ENCODE assay signal across 8 cellular contexts in the genomic region with DNA sequence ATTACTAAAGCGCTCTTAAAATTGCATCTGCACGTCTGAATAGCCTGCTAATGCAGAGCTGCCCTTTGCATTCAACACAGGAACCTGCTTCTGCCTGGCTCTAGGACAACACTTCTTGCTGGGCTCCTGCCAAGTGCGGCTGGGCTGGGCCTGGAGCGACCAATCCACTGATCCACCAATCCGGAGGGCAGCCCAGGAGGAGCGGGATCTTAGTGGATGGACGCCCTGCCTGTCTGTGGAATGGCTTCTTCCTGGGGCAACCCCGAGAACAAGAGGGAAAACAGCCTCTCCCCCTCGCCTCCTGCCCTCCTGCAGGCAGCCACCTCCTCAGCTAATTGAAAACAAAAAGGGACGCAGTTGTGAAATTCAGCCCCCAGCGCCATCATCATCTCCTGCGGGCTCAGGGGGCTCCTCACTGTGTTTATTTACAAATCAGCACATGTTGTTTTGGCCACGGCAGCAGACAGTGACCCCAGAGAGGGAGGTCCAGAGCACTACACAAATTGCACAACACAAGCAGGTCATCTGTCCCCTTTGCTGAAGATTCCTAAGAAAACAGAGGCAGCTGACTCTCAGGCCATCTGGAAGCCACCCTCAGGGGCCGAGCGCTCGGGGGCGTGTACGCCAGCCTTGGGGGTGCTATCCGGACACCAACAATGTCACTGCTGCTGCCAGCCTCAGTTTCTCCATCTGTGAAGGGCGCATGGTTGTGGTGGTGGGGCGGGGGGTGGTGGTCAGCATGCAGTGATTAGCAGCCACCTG. TPM values are rescaled to one million over a fixed set of nuclear protein-coding genes. Genes with fewer than 3 reads are reported as not detected.
DNase-seq lines count a peak whose midpoint lies in the region; ATAC-seq, FAIRE-seq and TF ChIP-seq lines count a peak whose summit lies in the region.

No MANE protein-coding gene starts in this region.

- TF ChIP-seq POLR2A in GM12878 (IDR thresholded peaks at IDR 0.05; ENCODE audit: low read depth, low read length): no peak

- H4K20me1 ChIP-seq in GM12878 (ENCODE audit: control insufficient read depth, insufficient read depth): no peaks in the 10 kb centered on the region

- 33% methylated on average over 21 of the region's 21 CpGs for WGBS in GM12878 (ENCODE audit: insufficient coverage, insufficient replicate concordance, low lambda C conversion rate, missing lambda C conversion rate)
- WGBS in pancreas, 2 donors: 30% methylated on average over 21 of the region's 21 CpGs

- no peak overlapping the region for H3K4me3 Mint-ChIP-seq in CD8-positive, alpha-beta memory T cell
- H3K4me3 Mint-ChIP-seq in activated T-helper 17 cell treated with anti-CD3 and anti-CD28 coated beads, Interleukin-2, amount 50 U/mL, for 72 hours: no peak overlapping the region

- CTCF ChIA-PET in GM12878 (lab: Yijun Ruan, JAX): interaction anchor here (1.4 kb wide), 1 partner anchor 59 kb away, joined by 3 read pairs; no protein-coding TSS in a partner anchor
- CTCF ChIA-PET in CD8-positive, alpha-beta memory T cell (lab: Charles Lee): no interaction called here

- in situ Hi-C loops in GM12878 (cut with MboI): no loop called here

- SMC1A ChIA-PET in GM12878 (lab: Charles Lee; ENCODE audit: uncharacterized antibody, unreplicated experiment): no interaction called here

- H3K4me1 Mint-ChIP-seq in CD8-positive, alpha-beta memory T cell: peaks cover 0 to 7% (median 0%) of the 10 kb centered on the region in 3 donors
- H3K4me1 Mint-ChIP-seq in activated T-helper 17 cell treated with anti-CD3 and anti-CD28 coated beads, Interleukin-2, amount 50 U/mL, for 72 hours: no peaks in the 10 kb centered on the region

- no TSS peak for BruUV-seq in GM12878 (replicated peaks; lab: Mats Ljungman, UMichigan)

- no peaks in the 10 kb centered on the region for H3K9me3 ChIP-seq in GM12878 (replicated peaks; ENCODE audit: control insufficient read depth, insufficient read depth, low read length)
- H3K9me3 ChIP-seq in left ventricle myocardium inferior (replicated peaks): no peaks in the 10 kb centered on the region
- H3K9me3 ChIP-seq in pancreas: no peaks in the 10 kb centered on the region
- no peaks in the 10 kb centered on the region for H3K9me3 ChIP-seq in CD8-positive, alpha-beta memory T cell (ENCODE audit: low read length)

- H3K36me3 ChIP-seq in GM12878 (ENCODE audit: control insufficient read depth in 2 of 2, insufficient read depth in 2 of 2, low read length in 1 of 2) (no peaks in the 10 kb centered on the region), left ventricle myocardium inferior (no peaks in the 10 kb centered on the region), pancreas (no peaks in the 10 kb centered on the region)
- no peaks in the 10 kb centered on the region for H3K36me3 ChIP-seq in CD8-positive, alpha-beta memory T cell (ENCODE audit: insufficient read depth, low read length)

- DNase-seq in DMS153 treated with DMSO at 0.1 percent for 48 hours (lab: John Stamatoyannopoulos, UW; ENCODE audit: unreplicated experiment) (peak; percentile 98), NCI-H2171 (lab: John Stamatoyannopoulos, UW) (peak; percentile 96), GM12878 (ENCODE audit: low read depth, low spot score) (no peak), left ventricle myocardium inferior (peak; percentile 99), pancreas (peak; percentile 99 to 100 (median 99))
- no peak for DNase-seq in CD8-positive, alpha-beta memory T cell

- TF ChIP-seq EP300 in GM12878 (IDR thresholded peaks at IDR 0.05; ENCODE audit: borderline replicate concordance in 1 of 2, control insufficient read depth in 1 of 2, low read depth in 2 of 2, low read length in 2 of 2): no peak

- RAD21 ChIA-PET in GM12878 (lab: Charles Lee; ENCODE audit: unreplicated experiment): no interaction called here

- H3K27me3 Mint-ChIP-seq in CD8-positive, alpha-beta memory T cell: peaks cover 5 to 25% of the 10 kb centered on the region in 2 donors
- H3K27me3 Mint-ChIP-seq in activated T-helper 17 cell treated with anti-CD3 and anti-CD28 coated beads, Interleukin-2, amount 50 U/mL, for 72 hours: no peaks in the 10 kb centered on the region

- H3K27me3 ChIP-seq in GM12878 (replicated peaks in 1 of 2; ENCODE audit: control insufficient read depth in 2 of 2, insufficient read depth in 2 of 2, low read length in 1 of 2): peaks cover 0 to 2% of the 10 kb centered on the region in 2 experiments; a peak in 2 of 4 replicates
- H3K27me3 ChIP-seq in left ventricle myocardium inferior (ENCODE audit: low read depth): no peaks in the 10 kb centered on the region
- no peaks in the 10 kb centered on the region for H3K27me3 ChIP-seq in pancreas
- no peaks in the 10 kb centered on the region for H3K27me3 ChIP-seq in CD8-positive, alpha-beta memory T cell (ENCODE audit: insufficient read depth, low read length, poor library complexity, severe bottlenecking)

- ATAC-seq in GM12878: peak; percentile 34; the same call in 2 of the 3 replicates
- peak; percentile 81 to 95 (median 88) for ATAC-seq in pancreas
- ATAC-seq in GM21360 (IDR thresholded peaks at IDR 0.05; ENCODE audit: unreplicated experiment): no peak
- no peak for ATAC-seq in activated T-helper 17 cell treated with anti-CD3 and anti-CD28 coated beads, Interleukin-2, amount 50 U/mL, for 72 hours (replicated peaks)

- H3K4me1 ChIP-seq in GM12878 (ENCODE audit: control insufficient read depth, insufficient read depth, low read length) (peaks cover 6% of the 10 kb centered on the region), left ventricle myocardium inferior (peaks cover 27% of the 10 kb centered on the region), pancreas (peaks cover 52 to 62% (median 59%) of the 10 kb centered on the region in 3 donors)
- no peaks in the 10 kb centered on the region for H3K4me1 ChIP-seq in CD8-positive, alpha-beta memory T cell (ENCODE audit: insufficient read depth, low read length)

- H3K36me3 Mint-ChIP-seq in CD8-positive, alpha-beta memory T cell: no peaks in the 10 kb centered on the region
- H3K36me3 Mint-ChIP-seq in activated T-helper 17 cell treated with anti-CD3 and anti-CD28 coated beads, Interleukin-2, amount 50 U/mL, for 72 hours (ENCODE audit: low read depth): no peaks in the 10 kb centered on the region

- no peak overlapping the region for H3K4me2 ChIP-seq in GM12878 (ENCODE audit: control insufficient read depth, insufficient read depth)

- no peaks in the 10 kb centered on the region for H3K9me3 Mint-ChIP-seq in CD8-positive, alpha-beta memory T cell
- H3K9me3 Mint-ChIP-seq in activated T-helper 17 cell treated with anti-CD3 and anti-CD28 coated beads, Interleukin-2, amount 50 U/mL, for 72 hours: no peaks in the 10 kb centered on the region

- FAIRE-seq in GM12878 (lab: Jason Lieb, UNC) (no peak), pancreas (lab: Jason Lieb, UNC) (peak; percentile 75)

- no peak overlapping the region for H3K9ac ChIP-seq in GM12878 (ENCODE audit: control insufficient read depth, insufficient read depth, low read length)

- TF ChIP-seq CTCF in GM12878 (IDR thresholded peaks at IDR 0.05 in 2 of 3, conservative IDR thresholded peaks at IDR 0.05 in 1 of 3; ENCODE audit: control insufficient read depth in 2 of 3, extremely low read depth in 1 of 3, insufficient read depth in 1 of 3, low read depth in 3 of 3, low read length in 3 of 3) (no peak), left ventricle myocardium inferior (IDR thresholded peaks at IDR 0.05; ENCODE audit: borderline replicate concordance) (no peak), pancreas (IDR thresholded peaks at IDR 0.05) (no peak)

- H3K27ac ChIP-seq in GM12878 (ENCODE audit: control insufficient read depth, insufficient read depth) (no peak overlapping the region), left ventricle myocardium inferior (replicated peaks) (peak overlapping the region; percentile 92), pancreas (peak overlapping the region; percentile 47 to 90 (median 72))
- no peak overlapping the region for H3K27ac ChIP-seq in CD8-positive, alpha-beta memory T cell (ENCODE audit: low read depth, low read length)

- H3K4me3 ChIP-seq in GM12878 (no peak overlapping the region), left ventricle myocardium inferior (peak overlapping the region; percentile 56), pancreas (peak overlapping the region in 2 of 4 donors; percentile 1 to 33)
- no peak overlapping the region for H3K4me3 ChIP-seq in CD8-positive, alpha-beta memory T cell (ENCODE audit: low read length)

- H2AFZ ChIP-seq in GM12878 (ENCODE audit: control insufficient read depth, low read depth, low read length): no peak overlapping the region

- POLR2A ChIA-PET in GM12878 (lab: Charles Lee): no interaction called here
- POLR2A ChIA-PET in CD8-positive, alpha-beta memory T cell (lab: Charles Lee): no interaction called here

- intact Hi-C loops in GM12878 (cut with micrococcal nuclease; ENCODE audit: unreplicated experiment): no loop called here
- intact Hi-C loops in left ventricle myocardium inferior (cut with micrococcal nuclease): loop anchor here (10.0 kb wide), 1 partner anchor 57 kb away; a partner anchor contains a TSS
- intact Hi-C loops in pancreas (cut with DNase I): no loop called here

- H3K27ac Mint-ChIP-seq in CD8-positive, alpha-beta memory T cell: peak overlapping the region in 1 of 8 donors; percentile 72
- no peak overlapping the region for H3K27ac Mint-ChIP-seq in activated T-helper 17 cell treated with anti-CD3 and anti-CD28 coated beads, Interleukin-2, amount 50 U/mL, for 72 hours

- no peaks in the 10 kb centered on the region for H3K79me2 ChIP-seq in GM12878 (ENCODE audit: control insufficient read depth, insufficient read depth, low read length)

- no peak for TF ChIP-seq RAD21 in GM12878 (IDR thresholded peaks at IDR 0.05; ENCODE audit: insufficient read depth, low read depth, low read length)

RNA-seq across cellular contexts. Expression of a gene that starts 57.3 kb away (rescaled TPM):
- total RNA-seq in GM12878 (2013; cell fraction: nucleolus; rRNA removed): 0.40 TPM in 1 of 2 replicates, not detected in the other
- 0.16 and 0.23 TPM in 2 replicates for total RNA-seq in GM12878 (2014; rRNA removed)
- total RNA-seq in GM12878 (2014; rRNA removed; fragmentation: Illumina TruSeq; extraction: Trizol): not detected in 2 replicates
- total RNA-seq in GM12878 (2021): 0.37 TPM in 1 of 2 replicates, not detected in the other
- polyA plus RNA-seq in GM12878 (2011; ENCODE audit: low read depth): not detected
- polyA plus RNA-seq in GM12878 (2011; rRNA removed): 0.10 TPM in 1 of 2 replicates, not detected in the other
- 0.22 TPM in 1 of 2 replicates, not detected in the other for polyA plus RNA-seq in GM12878 (2011; cell fraction: cytosol; rRNA removed)
- polyA plus RNA-seq in GM12878 (2011; cell fraction: nucleus; rRNA removed): 0.28 and 0.31 TPM in 2 replicates
- polyA plus RNA-seq in GM12878 (2012): 1.2 and 1.6 TPM in 2 replicates
- polyA plus RNA-seq in GM12878 (2014; fragmentation: Illumina TruSeq; extraction: Trizol): 0.07 TPM in 1 of 2 replicates, not detected in the other
- polyA plus RNA-seq in GM12878 (2014; fragmentation: Nextera tagmentation; extraction: Ambion mirVana): not detected
- 0.35 and 0.70 TPM in 2 replicates for polyA plus RNA-seq in GM12878 (2014; rRNA removed)
- polyA plus RNA-seq in GM12878 (2016; fragmentation: Nextera tagmentation; extraction: Ambion mirVana): under 1 TPM; 0.54 to 1.00 TPM
- not detected in 2 replicates for polyA minus RNA-seq in GM12878 (2011; rRNA and poly(A)+ RNA removed)
- polyA minus RNA-seq in GM12878 (2011; cell fraction: cytosol; rRNA and poly(A)+ RNA removed): not detected in 2 replicates
- polyA minus RNA-seq in GM12878 (2011; cell fraction: nucleus; rRNA and poly(A)+ RNA removed): not detected in 2 replicates
- total RNA-seq in left ventricle myocardium inferior: 44.5 TPM
- 10 to 100 TPM in 5 of 6 donors, 1 to 10 TPM in 1; 9.5 to 39.6 (median 19.0) TPM for total RNA-seq in pancreas
- polyA plus RNA-seq in pancreas: 100 to 1,000 TPM; 126 to 220 TPM
- 1 to 10 TPM; 2.6 to 3.4 TPM for total RNA-seq in CD8-positive, alpha-beta memory T cell
- 0.62 TPM for polyA plus RNA-seq in CD8-positive, alpha-beta memory T cell
- total RNA-seq in activated T-helper 17 cell treated with anti-CD3 and anti-CD28 coated beads, Interleukin-2, amount 50 U/mL, for 72 hours: 10 to 100 TPM in 1 of 2 donors, 1 to 10 TPM in 1; 5.7 to 11.7 TPM

Comparison
In these comparisons a context has a peak if more than half of its experiments do, and no peak if none do; other contexts are left out.
1. DNase-seq: peak in DMS153 treated with DMSO at 0.1 percent for 48 hours (single experiment), NCI-H2171 (single experiment), left ventricle myocardium inferior (single experiment) and pancreas (6 of 6); none in GM12878 (single experiment) and CD8-positive, alpha-beta memory T cell (0 of 5).
2. ATAC-seq: peak in GM12878 (single experiment) and pancreas (4 of 4); none in GM21360 (single experiment) and activated T-helper 17 cell treated with anti-CD3 and anti-CD28 coated beads, Interleukin-2, amount 50 U/mL, for 72 hours (single experiment).
3. H3K27ac ChIP-seq: peak in left ventricle myocardium inferior (single experiment) and pancreas (4 of 4); none in GM12878 (single experiment) and CD8-positive, alpha-beta memory T cell (single experiment).